Comparison of ENCODE assay signal across 10 cellular contexts in the genomic region with DNA sequence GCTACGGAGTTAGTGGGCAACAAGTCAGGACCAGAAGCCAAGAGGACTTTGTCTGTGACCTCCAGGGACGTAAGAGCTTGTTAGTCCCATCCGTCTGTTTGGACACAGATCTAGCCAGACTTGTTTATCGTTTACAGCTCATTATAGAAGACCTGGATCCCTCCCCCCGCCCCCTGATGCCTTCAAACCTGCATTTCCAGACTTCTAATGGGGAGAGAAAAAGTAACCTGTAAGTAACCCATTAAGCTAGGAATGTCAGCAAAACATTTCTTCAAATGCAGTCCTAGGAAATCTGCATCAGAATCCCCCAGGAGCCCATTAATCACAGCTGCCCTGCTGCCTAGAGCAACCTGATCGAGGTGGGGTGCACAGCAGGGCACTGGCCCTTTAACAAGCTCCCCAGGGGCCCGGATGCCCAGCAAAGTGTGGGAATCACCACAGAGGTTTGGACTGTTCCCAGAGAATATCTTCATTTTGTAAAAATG. TPM values are rescaled to one million over a fixed set of nuclear protein-coding genes. Genes with fewer than 3 reads are reported as not detected.
DNase-seq lines count a peak whose midpoint lies in the region; ATAC-seq and TF ChIP-seq lines count a peak whose summit lies in the region.
"Had no signal": no experiment of that assay in that cellular context is flagged by ENCODE, and none has a peak within 500 bp of the region (broad histone marks: within the 10 kb centered on the region; RNA-seq: fewer than 3 reads in every experiment).

No MANE protein-coding gene starts in this region.

- H3K27ac Mint-ChIP-seq in MCF 10A (ENCODE audit: low read depth, unreplicated experiment) (no peak overlapping the region), T-cell (no peak overlapping the region)

- no peak for TF ChIP-seq POLR2A in testis (IDR thresholded peaks at IDR 0.05)

- no peaks in the 10 kb centered on the region for H3K9me3 Mint-ChIP-seq in MCF 10A (ENCODE audit: unreplicated experiment)
- no peaks in the 10 kb centered on the region for H3K9me3 Mint-ChIP-seq in T-cell

- TF ChIP-seq CTCF in MCF 10A (IDR thresholded peaks at IDR 0.05; ENCODE audit: unreplicated experiment): no peak
- no peak for TF ChIP-seq CTCF in mammary epithelial cell (conservative IDR thresholded peaks at IDR 0.05 in 1 of 2, IDR thresholded peaks at IDR 0.05 in 1 of 2; ENCODE audit: extremely low read depth in 1 of 2, insufficient read depth in 1 of 2, low read depth in 1 of 2, low read length in 2 of 2)
- no peak for TF ChIP-seq CTCF in testis (IDR thresholded peaks at IDR 0.05)

- H3K27me3 Mint-ChIP-seq in MCF 10A (ENCODE audit: insufficient read depth, unreplicated experiment) (no peaks in the 10 kb centered on the region), T-cell (peaks cover 3 to 6% of the 10 kb centered on the region in 2 donors)

- no TSS peak for BruUV-seq in MCF 10A (replicated peaks; lab: Mats Ljungman, UMichigan)
- no TSS peak for BruUV-seq in mammary epithelial cell (replicated peaks; lab: Mats Ljungman, UMichigan)

- ATAC-seq in T-cell (replicated peaks in 1 of 4): no peak

- intact Hi-C loops in MCF 10A (cut with micrococcal nuclease) (no loop called here), mammary epithelial cell (cut with micrococcal nuclease) (no loop called here), testis (cut with DNase I; ENCODE audit: low total_unique reads) (no loop called here)

- H3K4me3 ChIP-seq in mammary epithelial cell (replicated peaks in 1 of 3; ENCODE audit: insufficient read depth in 1 of 3, low read depth in 2 of 3, low read length in 3 of 3): no peak overlapping the region
- H3K4me3 ChIP-seq in iPS-18a (ENCODE audit: low read length): peak overlapping the region; percentile 82
- H3K4me3 ChIP-seq in testis: no peak overlapping the region

- POLR2A ChIA-PET in MCF 10A (lab: Yijun Ruan, JAX) (interaction anchor here (0.6 to 3.8 kb wide), 12 partner anchors 8 to 456 kb away, joined by 3 to 17 read pairs (median 4); a partner anchor contains a TSS), T-cell (lab: Charles Lee) (interaction anchor here in 1 of 2 donors (0.5 kb wide), 1 partner anchor 17 kb away, joined by 6 read pairs; no protein-coding TSS in a partner anchor)

- peaks cover 5% of the 10 kb centered on the region for H3K4me1 Mint-ChIP-seq in MCF 10A (ENCODE audit: insufficient read depth, unreplicated experiment)
- H3K4me1 Mint-ChIP-seq in T-cell: peaks cover 18 to 23% (median 19%) of the 10 kb centered on the region in 3 donors

- H3K27me3 ChIP-seq in mammary epithelial cell (ENCODE audit: insufficient read depth, low read length) (no peaks in the 10 kb centered on the region), iPS-18a (ENCODE audit: control insufficient read depth, insufficient read depth, low read length) (no peaks in the 10 kb centered on the region), testis (no peaks in the 10 kb centered on the region)
- H3K27me3 ChIP-seq: MG63 had no signal

- H3K79me2 ChIP-seq in mammary epithelial cell (ENCODE audit: insufficient read depth, low read length): no peaks in the 10 kb centered on the region

- in situ Hi-C loops in mammary epithelial cell (cut with MboI; ENCODE audit: low sequenced_read_pairs in 2 of 2): no loop called here

- CTCF ChIA-PET in MCF 10A (lab: Yijun Ruan, JAX) (interaction anchor here (0.6 to 2.8 kb wide), 4 partner anchors 19 to 88 kb away, joined by 3 to 13 read pairs (median 8); a partner anchor contains a TSS), mammary epithelial cell (lab: Charles Lee; ENCODE audit: low non-redundant PET) (interaction anchor here (1.2 kb wide), 1 partner anchor 18 kb away, joined by 3 read pairs; no protein-coding TSS in a partner anchor), T-cell (lab: Charles Lee) (interaction anchor here in 1 of 2 donors (0.5 to 1.2 kb wide), 3 partner anchors 18 to 39 kb away, joined by 3 read pairs; a partner anchor contains a TSS)

- H3K4me1 ChIP-seq in mammary epithelial cell (ENCODE audit: insufficient read depth, low read length) (peaks cover 11% of the 10 kb centered on the region), iPS-18a (ENCODE audit: control insufficient read depth, low read depth, low read length) (peaks cover 32% of the 10 kb centered on the region), testis (peaks cover 13% of the 10 kb centered on the region)

- peak overlapping the region; percentile 88 for H3K4me3 Mint-ChIP-seq in MCF 10A (ENCODE audit: unreplicated experiment)
- peak overlapping the region; percentile 85 to 94 (median 87) for H3K4me3 Mint-ChIP-seq in T-cell

- H3K36me3 Mint-ChIP-seq in MCF 10A (ENCODE audit: insufficient read depth, unreplicated experiment) (no peaks in the 10 kb centered on the region), T-cell (no peaks in the 10 kb centered on the region)

- H3K9me3 ChIP-seq in mammary epithelial cell (replicated peaks; ENCODE audit: insufficient read depth, low read length): no peaks in the 10 kb centered on the region
- H3K9me3 ChIP-seq in iPS-18a (ENCODE audit: control insufficient read depth, low read depth, low read length): no peaks in the 10 kb centered on the region
- no peaks in the 10 kb centered on the region for H3K9me3 ChIP-seq in testis
- H3K9me3 ChIP-seq: MG63 had no signal

- no peaks in the 10 kb centered on the region for H3K36me3 ChIP-seq in mammary epithelial cell (ENCODE audit: insufficient read depth, low read length)
- H3K36me3 ChIP-seq in iPS-18a (ENCODE audit: control insufficient read depth, low read depth, low read length): peaks cover 17% of the 10 kb centered on the region
- no peaks in the 10 kb centered on the region for H3K36me3 ChIP-seq in testis (ENCODE audit: low read depth, missing control alignments)

- no peak overlapping the region for H3K27ac ChIP-seq in mammary epithelial cell (ENCODE audit: insufficient read depth, low read depth, low read length)
- peak overlapping the region; percentile 72 for H3K27ac ChIP-seq in iPS-18a (ENCODE audit: low read length)
- peak overlapping the region; percentile 87 for H3K27ac ChIP-seq in testis

- H3K4me2 ChIP-seq in mammary epithelial cell (ENCODE audit: insufficient read depth, low read depth, low read length): no peak overlapping the region

- WGBS in mammary epithelial cell (ENCODE audit: low coverage, missing lambda C conversion rate): 48% methylated on average over 6 of the region's 7 CpGs
- 28 to 31% methylated on average over 7 of the region's 7 CpGs for WGBS in testis, 2 donors

- H2AFZ ChIP-seq in mammary epithelial cell (ENCODE audit: low read depth, low read length): no peak overlapping the region

- no peak for DNase-seq in MCF 10A (ENCODE audit: unreplicated experiment)
- no peak for DNase-seq in mammary epithelial cell
- no peak for DNase-seq in T-cell
- no peak for DNase-seq in testis
- no peak for DNase-seq in GM03348 (ENCODE audit: low spot score)
- DNase-seq in amygdala (lab: John Stamatoyannopoulos, UW): no peak
- no peak for DNase-seq in SW 1271 (lab: John Stamatoyannopoulos, UW)
- DNase-seq: left ventricle myocardium superior, MG63 had no signal

- H3K9ac ChIP-seq in mammary epithelial cell (ENCODE audit: insufficient read depth, low read length) (no peak overlapping the region), iPS-18a (ENCODE audit: low read length) (peak overlapping the region; percentile 78)

- H4K20me1 ChIP-seq in mammary epithelial cell (ENCODE audit: insufficient read depth, low read length): no peaks in the 10 kb centered on the region

- dilution Hi-C loops in mammary epithelial cell (cut with HindIII; ENCODE audit: low sequenced_read_pairs): no loop called here

RNA-seq across cellular contexts. Expression of a gene that starts 1.4 kb away (rescaled TPM):
- total RNA-seq in MCF 10A (2022) (40.1 and 46.3 TPM in 2 replicates), mammary epithelial cell (10 to 100 TPM; 44.5 to 45.9 TPM), T-cell (10 to 100 TPM; 22.4 to 28.5 (median 24.0) TPM), testis (100 to 1,000 TPM; 115 to 116 TPM)
- polyA plus RNA-seq in mammary epithelial cell (57.7 TPM), testis (ENCODE audit: insufficient read depth, low read depth, low replicate concordance) (77.0 TPM)
- polyA minus RNA-seq in mammary epithelial cell: 47.4 TPM

RNA-seq across cellular contexts. Expression of a gene that starts 9.2 kb away (rescaled TPM):
- total RNA-seq in MCF 10A (2022): 0.05 and 0.07 TPM in 2 replicates
- total RNA-seq in mammary epithelial cell: 1 to 10 TPM in 1 of 2 donors, under 1 TPM in 1; 0.07 to 6.3 TPM
- polyA plus RNA-seq in mammary epithelial cell: 0.07 TPM
- polyA minus RNA-seq in mammary epithelial cell: not detected
- total RNA-seq in T-cell: 1 to 10 TPM in 1 of 5 donors, under 1 TPM in 4; 0.18 to 2.0 (median 0.23) TPM
- total RNA-seq in testis: under 1 TPM; 0.79 to 0.93 TPM
- polyA plus RNA-seq in testis (ENCODE audit: insufficient read depth, low read depth, low replicate concordance): 0.53 TPM

RNA-seq across cellular contexts. Expression of a gene that starts 18.3 kb away (rescaled TPM):
- total RNA-seq in MCF 10A (2022) (3.9 and 4.3 TPM in 2 replicates), mammary epithelial cell (10 to 100 TPM in 1 of 2 donors, 1 to 10 TPM in 1; 8.7 to 10.7 TPM), T-cell (1 to 10 TPM; 2.6 to 7.8 (median 6.0) TPM), testis (10 to 100 TPM in 1 of 2 donors, 1 to 10 TPM in 1; 7.8 to 17.3 TPM)
- polyA plus RNA-seq in mammary epithelial cell (6.8 TPM), testis (ENCODE audit: insufficient read depth, low read depth, low replicate concordance) (15.8 TPM)
- 4.7 TPM for polyA minus RNA-seq in mammary epithelial cell

RNA-seq across cellular contexts. Expression of a gene that starts 27.7 kb away (rescaled TPM):
- 16.0 and 16.3 TPM in 2 replicates for total RNA-seq in MCF 10A (2022)
- 10 to 100 TPM; 21.3 to 28.7 TPM for total RNA-seq in mammary epithelial cell
- 20.8 TPM for polyA plus RNA-seq in mammary epithelial cell
- polyA minus RNA-seq in mammary epithelial cell: 17.8 TPM
- 10 to 100 TPM; 46.7 to 64.5 (median 54.3) TPM for total RNA-seq in T-cell
- 10 to 100 TPM; 28.0 to 31.3 TPM for total RNA-seq in testis
- 36.4 TPM for polyA plus RNA-seq in testis (ENCODE audit: insufficient read depth, low read depth, low replicate concordance)

RNA-seq across cellular contexts. Expression of a gene that starts 28.1 kb away (rescaled TPM):
- 3.3 and 5.3 TPM in 2 replicates for total RNA-seq in MCF 10A (2022)
- total RNA-seq in mammary epithelial cell: 100 to 1,000 TPM in 1 of 2 donors, 10 to 100 TPM in 1; 67.3 to 138 TPM
- polyA plus RNA-seq in mammary epithelial cell: 113 TPM
- polyA minus RNA-seq in mammary epithelial cell: 20.6 TPM
- total RNA-seq in T-cell: 1 to 10 TPM; 4.7 to 8.4 (median 6.3) TPM
- 10 to 100 TPM; 11.3 to 17.3 TPM for total RNA-seq in testis
- 19.0 TPM for polyA plus RNA-seq in testis (ENCODE audit: insufficient read depth, low read depth, low replicate concordance)
